ENCODE assay signal across 9 cellular contexts in the genomic region with DNA sequence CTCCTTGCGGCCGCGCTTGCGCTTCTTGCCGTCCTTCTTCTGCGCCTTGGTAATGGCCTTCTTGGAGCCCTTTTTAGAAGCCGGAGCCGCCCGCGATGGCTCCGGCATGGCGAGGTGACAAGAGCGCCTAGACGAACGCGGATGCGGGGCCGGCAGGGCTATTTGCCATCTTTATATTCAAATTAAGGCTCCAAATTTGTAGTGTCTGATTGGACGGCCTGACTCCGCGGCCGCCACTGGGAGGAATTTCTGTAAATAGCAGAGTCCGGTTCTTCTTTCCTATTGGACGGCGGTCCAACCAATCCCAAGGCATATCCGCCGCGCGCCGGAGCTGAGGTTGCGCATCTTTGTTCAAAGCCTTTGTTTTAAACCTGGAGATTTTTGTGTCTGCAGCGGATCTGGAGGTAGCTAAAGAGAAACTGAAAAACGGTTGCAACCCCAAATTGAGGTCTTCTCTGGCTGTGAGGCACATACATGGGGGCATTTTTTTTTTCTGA. TPM values are rescaled to one million over a fixed set of nuclear protein-coding genes. Genes with fewer than 3 reads are reported as not detected.
DNase-seq lines count a peak whose midpoint lies in the region; ATAC-seq and TF ChIP-seq lines count a peak whose summit lies in the region.
"Had no signal": no experiment of that assay in that cellular context is flagged by ENCODE, and none has a peak within 500 bp of the region (broad histone marks: within the 10 kb centered on the region; RNA-seq: fewer than 3 reads in every experiment).

No MANE protein-coding gene starts in this region.

- TF ChIP-seq CTCF in 22Rv1 (IDR thresholded peaks at IDR 0.05) (no peak), fibroblast of villous mesenchyme (IDR thresholded peaks at IDR 0.05; ENCODE audit: insufficient read depth, low read depth, low read length) (no peak)

- H3K4me3 ChIP-seq in fibroblast of villous mesenchyme (ENCODE audit: low read depth, low read length), result peak overlapping the region; percentile 51
- H3K4me3 ChIP-seq: BLaER1 had no signal

- ATAC-seq in GM18907 (IDR thresholded peaks at IDR 0.05; ENCODE audit: unreplicated experiment) (peak; percentile 82), HG03159 (IDR thresholded peaks at IDR 0.05; ENCODE audit: unreplicated experiment) (peak; percentile 80)

- DNase-seq in NOMO-1 (lab: John Stamatoyannopoulos, UW; ENCODE audit: unreplicated experiment in 2 of 2), result peak; percentile 30 to 52
- peak; percentile 80 for DNase-seq in activated T-helper 9 cell treated with anti-CD3 and anti-CD28 coated beads, Interleukin-2, amount 50 U/mL, for 16 hours (ENCODE audit: low read depth)
- peak; percentile 81 for DNase-seq in fibroblast of villous mesenchyme (ENCODE audit: low read depth)
- peak; percentile 75 for DNase-seq in occipital lobe (lab: John Stamatoyannopoulos, UW)
- peak; percentile 90 for DNase-seq in superior temporal gyrus (ENCODE audit: extremely low spot score)

- H3K27ac ChIP-seq in 22Rv1, result peak overlapping the region; percentile 88
- H3K27ac ChIP-seq: BLaER1 had no signal

RNA-seq across cellular contexts. Expression of gene RNF187, which starts 22.6 kb away (rescaled TPM):
- total RNA-seq in fibroblast of villous mesenchyme (41.9 and 57.3 TPM in 2 replicates), occipital lobe (61.9 TPM)

RNA-seq across cellular contexts. Expression of gene TRIM17, which starts 47.9 kb away (rescaled TPM):
- total RNA-seq in fibroblast of villous mesenchyme (under 0.01 and 0.43 TPM in 2 replicates), occipital lobe (0.78 TPM)

RNA-seq across cellular contexts. Expression of gene TRIM11, which starts 57.9 kb away (rescaled TPM):
- total RNA-seq in fibroblast of villous mesenchyme, result 20.7 and 21.9 TPM in 2 replicates
- total RNA-seq in occipital lobe, result 10.9 TPM

Comparison
In these comparisons a context has a peak if more than half of its experiments do, and no peak if none do; other contexts are left out.
1. Peak in every context shown above with its lines: DNase-seq, ATAC-seq, H3K4me3 ChIP-seq and H3K27ac ChIP-seq.